28 cellular contexts compared by ENCODE assay signal in genomic region chr11:131154329-131154728, GRCh38.
"Had no signal": no experiment of that assay in that cellular context is flagged by ENCODE, and none has a peak within 500 bp of the region (broad histone marks: within the 10 kb centered on the region; RNA-seq: fewer than 3 reads in every experiment).

No MANE protein-coding gene starts in this region.

- H3K27ac Mint-ChIP-seq: activated CD4-positive, alpha-beta memory T cell treated with anti-CD3 and anti-CD28 coated beads, Interleukin-2, amount 10 ng/mL, durations not matched to agents 7 days and 5 days; activated CD4-positive, alpha-beta T cell treated with anti-CD3 and anti-CD28 coated beads, Interleukin-2, amount 10 ng/mL, durations not matched to agents 24 days and 14 days; activated T-cell treated with anti-CD3 and anti-CD28 coated beads, Interleukin-2, amount 50 U/mL, for 24 hours; activated T-helper 17 cell treated with anti-CD3 and anti-CD28 coated beads, Interleukin-2, amount 50 U/mL, for 72 hours; mesothelial cell of epicardium; naive thymus-derived CD4-positive, alpha-beta T cell; stimulated activated naive B cell treated with anti-CD40 and anti-IgM and Interleukin-4, amounts not matched to agents 10 μg/mL and 1 μg/mL and 100 μg/mL, for 72 hours; T-helper 17 cell had no signal

- H3K36me3 ChIP-seq: brain microvascular endothelial cell, heart left ventricle, right atrium auricular region, stomach, thyroid gland, WERI-Rb-1 had no signal

- H3K4me2 ChIP-seq: smooth muscle cell had no signal

- H3K27me3 ChIP-seq: brain microvascular endothelial cell, right atrium auricular region, stomach, thyroid gland had no signal

- H3K9me3 Mint-ChIP-seq: activated CD4-positive, alpha-beta T cell treated with anti-CD3 and anti-CD28 coated beads, Interleukin-2, amount 10 ng/mL, durations not matched to agents 24 days and 14 days; activated T-cell treated with anti-CD3 and anti-CD28 coated beads, Interleukin-2, amount 50 U/mL, for 24 hours; activated T-helper 17 cell treated with anti-CD3 and anti-CD28 coated beads, Interleukin-2, amount 50 U/mL, for 72 hours; mesothelial cell of epicardium had no signal

- DNase-seq: activated CD4-positive, alpha-beta memory T cell treated with anti-CD3 and anti-CD28 coated beads, Interleukin-2, amount 10 ng/mL, durations not matched to agents 7 days and 5 days; activated CD4-positive, alpha-beta T cell treated with anti-CD3 and anti-CD28 coated beads, Interleukin-2, amount 10 ng/mL, durations not matched to agents 24 days and 14 days; activated CD4-positive, CD25-positive, alpha-beta regulatory T cell treated with anti-CD3 and anti-CD28 coated beads, Interleukin-2, amount 50 U/mL, for 72 hours; activated CD8-positive, alpha-beta memory T cell treated with anti-CD3 and anti-CD28 coated beads, Interleukin-2, amount 50 U/mL, for 48 hours; activated gamma-delta T cell treated with Interleukin-2 at 50 U/mL for 16 hours; activated naive CD4-positive, alpha-beta T cell treated with anti-CD3 and anti-CD28 coated beads, Interleukin-2, amount 50 U/mL, for 16 hours; activated T-cell treated with anti-CD3 and anti-CD28 coated beads, Interleukin-2, amount 50 U/mL, for 24 hours; amniotic stem cell; brain microvascular endothelial cell; foreskin fibroblast; heart left ventricle; left colon; mammary epithelial cell; naive thymus-derived CD4-positive, alpha-beta T cell; stimulated activated CD4-positive, alpha-beta T cell treated with anti-CD3 and anti-CD28 coated beads, Interleukin-2, amount 100 ng/mL, for 24 hours; stimulated activated naive B cell treated with anti-CD40 and anti-IgM and Interleukin-4, amounts not matched to agents 10 μg/mL and 1 μg/mL and 100 μg/mL, for 72 hours; stomach; T-helper 17 cell; T1000; thyroid gland; WERI-Rb-1 had no signal

- H3K9me3 ChIP-seq: heart left ventricle, right atrium auricular region, stomach, thyroid gland had no signal

- H3K4me3 Mint-ChIP-seq: activated CD4-positive, alpha-beta memory T cell treated with anti-CD3 and anti-CD28 coated beads, Interleukin-2, amount 10 ng/mL, durations not matched to agents 7 days and 5 days; activated CD4-positive, alpha-beta T cell treated with anti-CD3 and anti-CD28 coated beads, Interleukin-2, amount 10 ng/mL, durations not matched to agents 24 days and 14 days; activated T-cell treated with anti-CD3 and anti-CD28 coated beads, Interleukin-2, amount 50 U/mL, for 24 hours; activated T-helper 17 cell treated with anti-CD3 and anti-CD28 coated beads, Interleukin-2, amount 50 U/mL, for 72 hours; mesothelial cell of epicardium; naive thymus-derived CD4-positive, alpha-beta T cell; neural crest cell; stimulated activated naive B cell treated with anti-CD40 and anti-IgM and Interleukin-4, amounts not matched to agents 10 μg/mL and 1 μg/mL and 100 μg/mL, for 72 hours; T-helper 17 cell had no signal

- ATAC-seq: activated T-helper 17 cell treated with anti-CD3 and anti-CD28 coated beads, Interleukin-2, amount 50 U/mL, for 72 hours; esophagus mucosa; heart left ventricle; left colon; naive thymus-derived CD4-positive, alpha-beta T cell; stimulated activated naive B cell treated with anti-CD40 and anti-IgM and Interleukin-4, amounts not matched to agents 10 μg/mL and 1 μg/mL and 100 μg/mL, for 72 hours; T-helper 17 cell had no signal

- H3K4me1 Mint-ChIP-seq: activated CD4-positive, alpha-beta memory T cell treated with anti-CD3 and anti-CD28 coated beads, Interleukin-2, amount 10 ng/mL, durations not matched to agents 7 days and 5 days; activated CD4-positive, alpha-beta T cell treated with anti-CD3 and anti-CD28 coated beads, Interleukin-2, amount 10 ng/mL, durations not matched to agents 24 days and 14 days; activated T-helper 17 cell treated with anti-CD3 and anti-CD28 coated beads, Interleukin-2, amount 50 U/mL, for 72 hours; mesothelial cell of epicardium; naive thymus-derived CD4-positive, alpha-beta T cell; stimulated activated naive B cell treated with anti-CD40 and anti-IgM and Interleukin-4, amounts not matched to agents 10 μg/mL and 1 μg/mL and 100 μg/mL, for 72 hours; T-helper 17 cell had no signal

- H3K27ac ChIP-seq: brain microvascular endothelial cell, coronary artery, heart left ventricle, right atrium auricular region, stomach, thyroid gland, WERI-Rb-1 had no signal

- H3K27me3 Mint-ChIP-seq: activated CD4-positive, alpha-beta memory T cell treated with anti-CD3 and anti-CD28 coated beads, Interleukin-2, amount 10 ng/mL, durations not matched to agents 7 days and 5 days; activated CD4-positive, alpha-beta T cell treated with anti-CD3 and anti-CD28 coated beads, Interleukin-2, amount 10 ng/mL, durations not matched to agents 24 days and 14 days; activated T-cell treated with anti-CD3 and anti-CD28 coated beads, Interleukin-2, amount 50 U/mL, for 24 hours; naive thymus-derived CD4-positive, alpha-beta T cell; stimulated activated naive B cell treated with anti-CD40 and anti-IgM and Interleukin-4, amounts not matched to agents 10 μg/mL and 1 μg/mL and 100 μg/mL, for 72 hours; T-helper 17 cell had no signal

- H3K4me3 ChIP-seq: coronary artery, heart left ventricle, right atrium auricular region, smooth muscle cell, stomach, thyroid gland had no signal

- H3K4me1 ChIP-seq: heart left ventricle, right atrium auricular region, stomach, thyroid gland had no signal

- H3K36me3 Mint-ChIP-seq: mesothelial cell of epicardium; naive thymus-derived CD4-positive, alpha-beta T cell; stimulated activated naive B cell treated with anti-CD40 and anti-IgM and Interleukin-4, amounts not matched to agents 10 μg/mL and 1 μg/mL and 100 μg/mL, for 72 hours had no signal
